Comparison of ENCODE assay signal across 9 cellular contexts in the genomic region with DNA sequence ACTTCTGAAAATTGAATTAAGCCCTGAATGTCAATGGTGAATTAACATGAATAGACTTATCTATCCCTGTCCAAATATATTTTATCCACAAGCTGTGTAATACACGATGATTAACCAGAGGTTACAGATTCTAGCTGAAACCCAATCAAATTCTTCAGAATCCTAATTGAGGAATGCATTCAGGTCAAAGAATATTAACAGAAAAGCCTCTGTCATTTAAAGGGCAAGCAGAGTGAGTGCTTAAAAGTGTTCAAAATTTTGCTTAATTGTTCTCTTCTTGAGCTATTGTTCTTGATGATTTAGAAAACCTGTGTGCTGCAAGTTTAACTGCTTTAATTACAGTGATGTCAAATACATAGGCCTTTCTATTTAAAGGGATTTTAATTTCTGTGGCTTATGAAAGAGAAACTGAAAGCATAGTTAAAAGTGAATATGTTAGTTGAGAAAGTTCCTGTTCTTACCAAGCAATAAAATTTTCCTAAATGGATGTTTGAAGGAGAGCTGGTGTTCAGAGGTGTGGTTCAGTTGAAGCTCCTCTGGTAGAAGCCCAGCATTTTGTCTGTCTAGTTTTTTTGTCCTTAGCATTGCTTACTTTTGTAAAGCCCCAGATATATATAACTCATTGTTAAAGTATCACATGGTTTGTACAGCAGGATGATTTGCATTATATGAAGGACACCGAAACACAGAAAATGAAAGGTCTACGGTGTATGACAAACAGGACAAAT.
DNase-seq lines count a peak whose midpoint lies in the region; ATAC-seq, FAIRE-seq and TF ChIP-seq lines count a peak whose summit lies in the region.
"Had no signal": no experiment of that assay in that cellular context is flagged by ENCODE, and none has a peak within 500 bp of the region (broad histone marks: within the 10 kb centered on the region; RNA-seq: fewer than 3 reads in every experiment).

No MANE protein-coding gene starts in this region.

- peak overlapping the region; percentile 61 for H3K4me3 Mint-ChIP-seq in T-helper 17 cell

- H3K4me1 ChIP-seq in lung (ENCODE audit: control insufficient read depth in 2 of 2, insufficient read depth in 2 of 2, low read length in 2 of 2), result peaks cover 0 to 4% of the 10 kb centered on the region in 2 donors

- peak; percentile 81 for ATAC-seq in HG02885 (IDR thresholded peaks at IDR 0.05; ENCODE audit: poor library complexity, unreplicated experiment)
- no peak for ATAC-seq in T-helper 17 cell
- peak; percentile 19 for ATAC-seq in lung (ENCODE audit: insufficient read depth, low FRiP score)

- no peak for TF ChIP-seq CTCF in lung (IDR thresholded peaks at IDR 0.05; ENCODE audit: control extremely low read depth, extremely low read depth)

- in situ Hi-C loops in KBM-7 (cut with MboI; ENCODE audit: low pct_unique_long_range_greater_than_20kb, low sequenced_read_pairs), result no loop called here

- no peak overlapping the region for H3K4me3 ChIP-seq in lung

- no peak for FAIRE-seq in HTR-8/SVneo (lab: Jason Lieb, UNC)
- FAIRE-seq: A204.1 had no signal

- peak overlapping the region; percentile 37 for H3K27ac Mint-ChIP-seq in T-helper 17 cell

- DNase-seq in NCI-H1105 treated with DMSO at 0.1 percent for 48 hours (lab: John Stamatoyannopoulos, UW), result peak; percentile 16
- DNase-seq in NCI-H1105 (lab: John Stamatoyannopoulos, UW), result no peak
- DNase-seq in T-helper 17 cell, result no peak
- DNase-seq in lung (ENCODE audit: low spot score), result no peak
- no peak for DNase-seq in HTR-8/SVneo (ENCODE audit: insufficient read length, low spot score)
- DNase-seq in KBM-7, result no peak
- no peak for DNase-seq in occipital lobe (lab: John Stamatoyannopoulos, UW)

- peaks cover 9% of the 10 kb centered on the region for H3K4me1 Mint-ChIP-seq in T-helper 17 cell

- H3K9me3 ChIP-seq in T-helper 17 cell (ENCODE audit: control insufficient read depth, low read length, poor library complexity, severe bottlenecking) (no peaks in the 10 kb centered on the region), lung (ENCODE audit: control insufficient read depth in 2 of 2, insufficient read depth in 1 of 2, low read length in 1 of 2) (no peaks in the 10 kb centered on the region)

- WGBS in lung, 2 donors, result 35 to 38% methylated on average over 3 of the region's 3 CpGs

- H3K36me3 ChIP-seq in lung (ENCODE audit: control insufficient read depth in 2 of 2, insufficient read depth in 2 of 2, low read length in 2 of 2), result no peaks in the 10 kb centered on the region

- H3K27me3 Mint-ChIP-seq in T-helper 17 cell, result no peaks in the 10 kb centered on the region

- H3K27ac ChIP-seq in lung (ENCODE audit: low read depth in 1 of 2, low read length in 1 of 2), result peak overlapping the region in 1 of 2 donors; percentile 16

- H3K27me3 ChIP-seq in lung (ENCODE audit: control insufficient read depth, insufficient read depth), result no peaks in the 10 kb centered on the region

- H3K36me3 Mint-ChIP-seq in T-helper 17 cell (ENCODE audit: low read depth), result no peaks in the 10 kb centered on the region
